Comparison of ENCODE assay signal across 19 cellular contexts in the genomic region with DNA sequence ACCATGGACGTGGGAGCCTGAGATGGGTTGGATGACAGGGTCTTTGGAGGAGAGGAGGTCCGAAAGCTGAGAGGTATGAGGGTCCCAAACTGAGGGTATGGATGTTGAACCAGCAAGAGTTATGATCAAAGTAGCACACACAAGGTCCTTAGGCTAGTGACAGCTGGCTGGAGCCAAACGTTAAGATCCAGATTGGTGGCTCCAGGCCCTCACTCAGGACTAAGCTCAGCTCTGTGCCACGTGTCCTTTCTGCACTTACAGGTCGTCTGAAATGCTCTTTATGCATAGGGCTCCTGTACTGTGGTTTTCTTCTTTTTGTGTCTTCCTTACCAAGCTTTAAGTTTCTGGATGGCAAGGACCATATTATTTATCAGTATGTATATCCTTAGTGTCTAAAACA. TPM values are rescaled to one million over a fixed set of nuclear protein-coding genes. Genes with fewer than 3 reads are reported as not detected.
DNase-seq lines count a peak whose midpoint lies in the region; ATAC-seq lines count a peak whose summit lies in the region.
"Had no signal": no experiment of that assay in that cellular context is flagged by ENCODE, and none has a peak within 500 bp of the region (broad histone marks: within the 10 kb centered on the region; RNA-seq: fewer than 3 reads in every experiment).

No MANE protein-coding gene starts in this region.

- no peak for DNase-seq in activated naive CD4-positive, alpha-beta T cell treated with anti-CD3 and anti-CD28 coated beads, Interleukin-2, amount 50 U/mL, for 72 hours (ENCODE audit: low spot score in 2 of 2)
- DNase-seq in activated naive CD4-positive, alpha-beta T cell (lab: John Stamatoyannopoulos, UW) = no peak
- DNase-seq in NCI-H82 treated with DMSO at 0.1 percent for 48 hours (lab: John Stamatoyannopoulos, UW; ENCODE audit: unreplicated experiment) (peak; percentile 52), ureter (ENCODE audit: low spot score) (no peak), cerebellar cortex (ENCODE audit: low spot score) (no peak)
- DNase-seq in stimulated activated effector memory CD8-positive, alpha-beta T cell treated with anti-CD3 and anti-CD28 coated beads, Interleukin-12 subunit alpha, Interleukin-12 subunit beta, amount 100 ng/mL, for 72 hours (ENCODE audit: low spot score in 2 of 2) = no peak
- DNase-seq in activated CD8-positive, alpha-beta memory T cell treated with anti-CD3 and anti-CD28 coated beads, Interleukin-2, amount 50 U/mL, for 48 hours = no peak
- DNase-seq: activated naive CD4-positive, alpha-beta T cell treated with anti-CD3 and anti-CD28 coated beads, Interleukin-2, amount 10 ng/mL, durations not matched to agents 7 days and 5 days; DMS79; hypothalamus; naive thymus-derived CD4-positive, alpha-beta T cell; NCI-H187; NCI-H226; NK-92 treated with Interleukin-12 subunit alpha and Interleukin-12 subunit beta, amount 100 ng/mL, for 24 hours; uterus had no signal

- H3K27ac Mint-ChIP-seq in activated naive CD4-positive, alpha-beta T cell treated with anti-CD3 and anti-CD28 coated beads, Interleukin-2, amount 50 U/mL, for 72 hours = peak overlapping the region; percentile 38 to 53
- H3K27ac Mint-ChIP-seq in stimulated activated effector memory CD8-positive, alpha-beta T cell treated with anti-CD3 and anti-CD28 coated beads, Interleukin-12 subunit alpha, Interleukin-12 subunit beta, amount 100 ng/mL, for 72 hours = peak overlapping the region; percentile 78
- H3K27ac Mint-ChIP-seq: T-helper 2 cell treated with Interferon-gamma antibody and Interleukin-4, amounts not matched to agents 5 μg/mL and 100 μg/mL, for 36 hours had no signal

- peaks cover 4 to 6% of the 10 kb centered on the region in 2 donors for H3K36me3 Mint-ChIP-seq in activated naive CD4-positive, alpha-beta T cell treated with anti-CD3 and anti-CD28 coated beads, Interleukin-2, amount 50 U/mL, for 72 hours
- peaks cover 89% of the 10 kb centered on the region for H3K36me3 Mint-ChIP-seq in stimulated activated effector memory CD8-positive, alpha-beta T cell treated with anti-CD3 and anti-CD28 coated beads, Interleukin-12 subunit alpha, Interleukin-12 subunit beta, amount 100 ng/mL, for 72 hours

- peak overlapping the region; percentile 54 for H3K27ac ChIP-seq in cingulate gyrus (ENCODE audit: low read depth, low read length)
- H3K27ac ChIP-seq: uterus had no signal

- no peak for ATAC-seq in activated naive CD4-positive, alpha-beta T cell treated with anti-CD3 and anti-CD28 coated beads, Interleukin-2, amount 50 U/mL, for 72 hours
- no peak for ATAC-seq in stimulated activated effector memory CD8-positive, alpha-beta T cell treated with anti-CD3 and anti-CD28 coated beads, Interleukin-12 subunit alpha, Interleukin-12 subunit beta, amount 100 ng/mL, for 72 hours
- ATAC-seq: naive thymus-derived CD4-positive, alpha-beta T cell had no signal

- H3K9me3 Mint-ChIP-seq in activated naive CD4-positive, alpha-beta T cell treated with anti-CD3 and anti-CD28 coated beads, Interleukin-2, amount 50 U/mL, for 72 hours = no peaks in the 10 kb centered on the region
- no peaks in the 10 kb centered on the region for H3K9me3 Mint-ChIP-seq in stimulated activated effector memory CD8-positive, alpha-beta T cell treated with anti-CD3 and anti-CD28 coated beads, Interleukin-12 subunit alpha, Interleukin-12 subunit beta, amount 100 ng/mL, for 72 hours
- H3K9me3 Mint-ChIP-seq: activated naive CD4-positive, alpha-beta T cell treated with anti-CD3 and anti-CD28 coated beads, Interleukin-2, amount 10 ng/mL, durations not matched to agents 7 days and 5 days; brain; memory B cell; naive thymus-derived CD4-positive, alpha-beta T cell; T-helper 2 cell treated with Interferon-gamma antibody and Interleukin-4, amounts not matched to agents 5 μg/mL and 100 μg/mL, for 36 hours had no signal

- no peak overlapping the region for H3K4me3 Mint-ChIP-seq in stimulated activated effector memory CD8-positive, alpha-beta T cell treated with anti-CD3 and anti-CD28 coated beads, Interleukin-12 subunit alpha, Interleukin-12 subunit beta, amount 100 ng/mL, for 72 hours
- H3K4me3 Mint-ChIP-seq: activated naive CD4-positive, alpha-beta T cell treated with anti-CD3 and anti-CD28 coated beads, Interleukin-2, amount 10 ng/mL, durations not matched to agents 7 days and 5 days; brain; memory B cell; naive thymus-derived CD4-positive, alpha-beta T cell; T-helper 2 cell treated with Interferon-gamma antibody and Interleukin-4, amounts not matched to agents 5 μg/mL and 100 μg/mL, for 36 hours had no signal

- peaks cover 22% of the 10 kb centered on the region for H3K4me1 Mint-ChIP-seq in stimulated activated effector memory CD8-positive, alpha-beta T cell treated with anti-CD3 and anti-CD28 coated beads, Interleukin-12 subunit alpha, Interleukin-12 subunit beta, amount 100 ng/mL, for 72 hours

RNA-seq across cellular contexts. Expression of a gene that starts 35.4 kb away (rescaled TPM):
- total RNA-seq in activated naive CD4-positive, alpha-beta T cell treated with anti-CD3 and anti-CD28 coated beads, Interleukin-2, amount 50 U/mL, for 72 hours = 100 to 1,000 TPM; 216 to 239 TPM
- 416 TPM for total RNA-seq in ureter
